8 cellular contexts compared by ENCODE assay signal in genomic region chr2:85753525-85754312, GRCh38. TPM values are rescaled to one million over a fixed set of nuclear protein-coding genes. Genes with fewer than 3 reads are reported as not detected.
DNase-seq lines count a peak whose midpoint lies in the region; ATAC-seq and TF ChIP-seq lines count a peak whose summit lies in the region.

ATOH8 (plus strand) TSS chr2:85753991; CDS start chr2:85754190, 199 bp downstream.

- peak; percentile 71 for TF ChIP-seq POLR2A in right lobe of liver (IDR thresholded peaks at IDR 0.05)

- H3K27me3 ChIP-seq in duodenal mucosa (ENCODE audit: control insufficient read depth in 1 of 2, insufficient read depth in 2 of 2, low read length in 2 of 2) (peaks cover 44 to 48% of the 10 kb centered on the region in 2 donors), right lobe of liver (no peaks in the 10 kb centered on the region)

- peaks cover 62% of the 10 kb centered on the region for H3K27me3 Mint-ChIP-seq in T-helper 1 cell treated with Interleukin-12 subunit alpha and Interleukin-12 subunit beta and Interleukin-4 antibody, amounts not matched to agents 30 μg/mL and 1 μg/mL, for 36 hours (ENCODE audit: low read depth)
- H3K27me3 Mint-ChIP-seq in stimulated activated memory B cell treated with anti-CD40 and anti-IgM and Interleukin-4, amounts not matched to agents 10 μg/mL and 1 μg/mL and 100 μg/mL, for 72 hours, result peaks cover 71% of the 10 kb centered on the region

- no peaks in the 10 kb centered on the region for H3K9me3 Mint-ChIP-seq in T-helper 1 cell treated with Interleukin-12 subunit alpha and Interleukin-12 subunit beta and Interleukin-4 antibody, amounts not matched to agents 30 μg/mL and 1 μg/mL, for 36 hours
- no peaks in the 10 kb centered on the region for H3K9me3 Mint-ChIP-seq in stimulated activated memory B cell treated with anti-CD40 and anti-IgM and Interleukin-4, amounts not matched to agents 10 μg/mL and 1 μg/mL and 100 μg/mL, for 72 hours

- 2% methylated on average over 8 of the region's 81 CpGs for WGBS in right lobe of liver (ENCODE audit: insufficient coverage, low coverage, low lambda C conversion rate, missing lambda C conversion rate)

- H3K4me1 Mint-ChIP-seq in T-helper 1 cell treated with Interleukin-12 subunit alpha and Interleukin-12 subunit beta and Interleukin-4 antibody, amounts not matched to agents 30 μg/mL and 1 μg/mL, for 36 hours (ENCODE audit: low read depth), result peaks cover 17% of the 10 kb centered on the region
- peaks cover 40% of the 10 kb centered on the region for H3K4me1 Mint-ChIP-seq in stimulated activated memory B cell treated with anti-CD40 and anti-IgM and Interleukin-4, amounts not matched to agents 10 μg/mL and 1 μg/mL and 100 μg/mL, for 72 hours

- peak; percentile 24 to 65 (median 58) for ATAC-seq in right lobe of liver
- ATAC-seq in stimulated activated memory B cell treated with anti-CD40 and anti-IgM and Interleukin-4, amounts not matched to agents 10 μg/mL and 1 μg/mL and 100 μg/mL, for 72 hours, result peak; percentile 31
- ATAC-seq in HG03025 (IDR thresholded peaks at IDR 0.05; ENCODE audit: low FRiP score, unreplicated experiment), result no peak

- H3K36me3 Mint-ChIP-seq in T-helper 1 cell treated with Interleukin-12 subunit alpha and Interleukin-12 subunit beta and Interleukin-4 antibody, amounts not matched to agents 30 μg/mL and 1 μg/mL, for 36 hours (ENCODE audit: low read depth), result peaks cover 1% of the 10 kb centered on the region
- no peaks in the 10 kb centered on the region for H3K36me3 Mint-ChIP-seq in stimulated activated memory B cell treated with anti-CD40 and anti-IgM and Interleukin-4, amounts not matched to agents 10 μg/mL and 1 μg/mL and 100 μg/mL, for 72 hours

- peak; percentile 78 for DNase-seq in D341Med (ENCODE audit: low spot score)
- peak; percentile 65 for DNase-seq in HuH-7 (ENCODE audit: low spot score)
- peak; percentile 76 to 88 (median 84) for DNase-seq in right lobe of liver
- DNase-seq in central memory CD4-positive, alpha-beta T cell, result no peak

- H3K4me3 Mint-ChIP-seq in T-helper 1 cell treated with Interleukin-12 subunit alpha and Interleukin-12 subunit beta and Interleukin-4 antibody, amounts not matched to agents 30 μg/mL and 1 μg/mL, for 36 hours, result peak within 1 kb of the TSS; percentile 88
- H3K4me3 Mint-ChIP-seq in stimulated activated memory B cell treated with anti-CD40 and anti-IgM and Interleukin-4, amounts not matched to agents 10 μg/mL and 1 μg/mL and 100 μg/mL, for 72 hours, result peak within 1 kb of the TSS; percentile 80

- no peak for TF ChIP-seq CTCF in right lobe of liver (IDR thresholded peaks at IDR 0.05)

- H3K36me3 ChIP-seq in duodenal mucosa (ENCODE audit: control insufficient read depth in 1 of 2, insufficient read depth in 2 of 2, low read length in 2 of 2) (no peaks in the 10 kb centered on the region), right lobe of liver (no peaks in the 10 kb centered on the region)

- H3K27ac Mint-ChIP-seq in T-helper 1 cell treated with Interleukin-12 subunit alpha and Interleukin-12 subunit beta and Interleukin-4 antibody, amounts not matched to agents 30 μg/mL and 1 μg/mL, for 36 hours, result peak within 1 kb of the TSS; percentile 57
- no peak within 1 kb of the TSS for H3K27ac Mint-ChIP-seq in stimulated activated memory B cell treated with anti-CD40 and anti-IgM and Interleukin-4, amounts not matched to agents 10 μg/mL and 1 μg/mL and 100 μg/mL, for 72 hours

- no peak within 1 kb of the TSS for H3K9ac ChIP-seq in duodenal mucosa (ENCODE audit: low read depth in 1 of 2, low read length in 2 of 2)

- H3K9me3 ChIP-seq in duodenal mucosa (ENCODE audit: control insufficient read depth in 1 of 2, low read length in 2 of 2) (no peaks in the 10 kb centered on the region), right lobe of liver (no peaks in the 10 kb centered on the region)

- peaks cover 24 to 29% of the 10 kb centered on the region in 2 donors for H3K4me1 ChIP-seq in duodenal mucosa (ENCODE audit: control insufficient read depth in 1 of 2, insufficient read depth in 2 of 2, low read length in 2 of 2)
- peaks cover 0 to 38% (median 10%) of the 10 kb centered on the region in 4 donors for H3K4me1 ChIP-seq in right lobe of liver

- H3K27ac ChIP-seq in duodenal mucosa (ENCODE audit: low read depth, low read length) (peak within 1 kb of the TSS; percentile 33), right lobe of liver (peak within 1 kb of the TSS; percentile 20 to 81 (median 51))

- intact Hi-C loops in right lobe of liver (cut with DNase I), result no loop called here

- H3K4me3 ChIP-seq in duodenal mucosa (ENCODE audit: low read depth in 1 of 2, low read length in 2 of 2) (peak within 1 kb of the TSS; percentile 56 to 68), right lobe of liver (peak within 1 kb of the TSS; percentile 67 to 77 (median 72))

RNA-seq across cellular contexts. Expression of gene ATOH8, which starts in this region (rescaled TPM):
- total RNA-seq in right lobe of liver, result 10 to 100 TPM in 4 of 6 experiments, 1 to 10 TPM in 2; 5.3 to 78.0 (median 46.2) TPM
